ENCODE assay signal across 9 cellular contexts in genomic region chr19:31350033-31350692, GRCh38.
DNase-seq lines count a peak whose midpoint lies in the region.
"Had no signal": no experiment of that assay in that cellular context is flagged by ENCODE, and none has a peak within 500 bp of the region (broad histone marks: within the 10 kb centered on the region; RNA-seq: fewer than 3 reads in every experiment).

No MANE protein-coding gene starts in this region.

- H3K9ac ChIP-seq in stomach smooth muscle (ENCODE audit: low read length in 2 of 2) = peak overlapping the region; percentile 62 to 82

- H3K9me3 ChIP-seq in stomach smooth muscle (ENCODE audit: control insufficient read depth in 2 of 2, low read length in 2 of 2) = no peaks in the 10 kb centered on the region

- peaks cover 0 to 7% of the 10 kb centered on the region in 2 donors for H3K27me3 ChIP-seq in stomach smooth muscle (ENCODE audit: control insufficient read depth in 1 of 2, insufficient read depth in 2 of 2, low read length in 2 of 2)

- H3K27ac ChIP-seq in angular gyrus (ENCODE audit: low read depth, low read length) = peak overlapping the region; percentile 19
- H3K27ac ChIP-seq in stomach smooth muscle (ENCODE audit: low read length) = peak overlapping the region; percentile 70
- H3K27ac ChIP-seq: 22Rv1 had no signal

- peaks cover 19% of the 10 kb centered on the region for H3K4me1 ChIP-seq in stomach smooth muscle (ENCODE audit: control insufficient read depth, insufficient read depth, low read length)

- H3K36me3 ChIP-seq in stomach smooth muscle (ENCODE audit: control insufficient read depth in 2 of 2, insufficient read depth in 2 of 2, low read length in 2 of 2) = no peaks in the 10 kb centered on the region

- DNase-seq in DMS 273 (lab: John Stamatoyannopoulos, UW; ENCODE audit: unreplicated experiment) (peak; percentile 22), DMS 273 treated with DMSO at 0.1 percent for 48 hours (lab: John Stamatoyannopoulos, UW) (no peak), iPS-NIHi11 (ENCODE audit: low spot score) (peak; percentile 27), NCI-H446 treated with DMSO at 0.1 percent for 48 hours (lab: John Stamatoyannopoulos, UW) (no peak), NCI-H748 treated with DMSO at 0.1 percent for 48 hours (lab: John Stamatoyannopoulos, UW) (no peak), NCI-H146 treated with DMSO at 0.1 percent for 48 hours (lab: John Stamatoyannopoulos, UW; ENCODE audit: unreplicated experiment) (no peak)

- peak overlapping the region; percentile 67 to 83 for H3K4me3 ChIP-seq in stomach smooth muscle (ENCODE audit: low read length in 2 of 2)

Comparison
In these comparisons a context has a peak if more than half of its experiments do, and no peak if none do; other contexts are left out.
1. DNase-seq: peak in DMS 273 (single experiment) and iPS-NIHi11 (single experiment); none in DMS 273 treated with DMSO at 0.1 percent for 48 hours (single experiment), NCI-H446 treated with DMSO at 0.1 percent for 48 hours (single experiment), NCI-H748 treated with DMSO at 0.1 percent for 48 hours (single experiment) and NCI-H146 treated with DMSO at 0.1 percent for 48 hours (single experiment).